In the genomic region with DNA sequence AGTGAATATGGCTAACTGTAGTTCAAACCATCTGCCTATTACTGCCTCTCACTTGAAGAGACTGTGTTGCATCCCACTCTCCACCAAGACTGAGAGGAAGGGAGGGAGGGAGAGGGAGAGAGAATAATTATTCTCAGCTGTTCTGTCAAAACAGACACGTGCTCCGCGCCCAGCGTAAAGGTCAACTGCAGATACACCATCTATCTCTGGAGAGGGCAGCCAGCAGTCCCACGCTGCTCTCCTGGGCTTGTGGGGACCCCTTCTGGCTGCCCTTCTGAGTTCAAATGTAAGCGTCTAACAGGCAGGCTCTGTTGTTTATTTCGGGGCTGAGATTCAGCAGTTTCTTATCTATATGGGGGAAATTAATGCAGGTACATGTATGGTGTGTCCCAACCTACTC, we compare ENCODE assay signal across 13 cellular contexts.
DNase-seq lines count a peak whose midpoint lies in the region; ATAC-seq and TF ChIP-seq lines count a peak whose summit lies in the region.
"Had no signal": no experiment of that assay in that cellular context is flagged by ENCODE, and none has a peak within 500 bp of the region (broad histone marks: within the 10 kb centered on the region; RNA-seq: fewer than 3 reads in every experiment).

No MANE protein-coding gene starts in this region.

- H3K27ac Mint-ChIP-seq in nephron = peak overlapping the region in 2 of 3 experiments; percentile 9 to 62
- H3K27ac Mint-ChIP-seq: activated CD4-positive, alpha-beta memory T cell treated with anti-CD3 and anti-CD28 coated beads, Interleukin-2, amount 10 ng/mL, durations not matched to agents 7 days and 5 days; activated naive CD8-positive, alpha-beta T cell treated with anti-CD3 and anti-CD28 coated beads, Interleukin-2, amount 10 ng/mL, durations not matched to agents 7 days and 5 days; mesothelial cell of epicardium; T-cell had no signal

- no peaks in the 10 kb centered on the region for H3K9me3 Mint-ChIP-seq in nephron
- H3K9me3 Mint-ChIP-seq: activated CD4-positive, alpha-beta memory T cell treated with anti-CD3 and anti-CD28 coated beads, Interleukin-2, amount 10 ng/mL, durations not matched to agents 7 days and 5 days; activated naive CD8-positive, alpha-beta T cell treated with anti-CD3 and anti-CD28 coated beads, Interleukin-2, amount 10 ng/mL, durations not matched to agents 7 days and 5 days; mesothelial cell of epicardium; T-cell had no signal

- H3K27me3 Mint-ChIP-seq in nephron (ENCODE audit: low read depth) = peaks cover 14% of the 10 kb centered on the region
- H3K27me3 Mint-ChIP-seq: activated CD4-positive, alpha-beta memory T cell treated with anti-CD3 and anti-CD28 coated beads, Interleukin-2, amount 10 ng/mL, durations not matched to agents 7 days and 5 days; activated naive CD8-positive, alpha-beta T cell treated with anti-CD3 and anti-CD28 coated beads, Interleukin-2, amount 10 ng/mL, durations not matched to agents 7 days and 5 days; T-cell had no signal

- no peak overlapping the region for H3K4me3 Mint-ChIP-seq in nephron
- H3K4me3 Mint-ChIP-seq: activated CD4-positive, alpha-beta memory T cell treated with anti-CD3 and anti-CD28 coated beads, Interleukin-2, amount 10 ng/mL, durations not matched to agents 7 days and 5 days; activated naive CD8-positive, alpha-beta T cell treated with anti-CD3 and anti-CD28 coated beads, Interleukin-2, amount 10 ng/mL, durations not matched to agents 7 days and 5 days; mesothelial cell of epicardium; T-cell had no signal

- DNase-seq in ELF-1 (ENCODE audit: low read depth, low spot score) (peak; percentile 77), NB4 (ENCODE audit: low read depth) (peak; percentile 33), SW480 (ENCODE audit: low spot score) (peak; percentile 29), medulla oblongata (ENCODE audit: extremely low spot score) (no peak)
- DNase-seq: activated CD4-positive, alpha-beta memory T cell treated with anti-CD3 and anti-CD28 coated beads, Interleukin-2, amount 10 ng/mL, durations not matched to agents 7 days and 5 days; activated naive CD8-positive, alpha-beta T cell treated with anti-CD3 and anti-CD28 coated beads, Interleukin-2, amount 10 ng/mL, durations not matched to agents 7 days and 5 days; Calu3; NCI-H446 had no signal

- TF ChIP-seq CTCF in NB4 (IDR thresholded peaks at IDR 0.05; ENCODE audit: low read depth, low read length) (peak; percentile 13), nephron (IDR thresholded peaks at IDR 0.05; ENCODE audit: unreplicated experiment in 3 of 3) (peak; percentile 7 to 58 (median 38))

- H3K36me3 Mint-ChIP-seq in nephron (ENCODE audit: low read depth) = no peaks in the 10 kb centered on the region
- H3K36me3 Mint-ChIP-seq: activated naive CD8-positive, alpha-beta T cell treated with anti-CD3 and anti-CD28 coated beads, Interleukin-2, amount 10 ng/mL, durations not matched to agents 7 days and 5 days; T-cell had no signal

- H3K4me1 Mint-ChIP-seq in nephron = peaks cover 45% of the 10 kb centered on the region
- H3K4me1 Mint-ChIP-seq: activated CD4-positive, alpha-beta memory T cell treated with anti-CD3 and anti-CD28 coated beads, Interleukin-2, amount 10 ng/mL, durations not matched to agents 7 days and 5 days; activated naive CD8-positive, alpha-beta T cell treated with anti-CD3 and anti-CD28 coated beads, Interleukin-2, amount 10 ng/mL, durations not matched to agents 7 days and 5 days; mesothelial cell of epicardium; T-cell had no signal

- ATAC-seq in HG03565 (IDR thresholded peaks at IDR 0.05; ENCODE audit: unreplicated experiment) (no peak), HG02610 (IDR thresholded peaks at IDR 0.05; ENCODE audit: unreplicated experiment) (no peak)

- TF ChIP-seq POLR2A in NB4 (IDR thresholded peaks at IDR 0.05; ENCODE audit: extremely low read depth, insufficient read length) = no peak

- no peak overlapping the region for H3K4me3 ChIP-seq in NB4 (ENCODE audit: low read depth, low read length)
